In the genomic region with DNA sequence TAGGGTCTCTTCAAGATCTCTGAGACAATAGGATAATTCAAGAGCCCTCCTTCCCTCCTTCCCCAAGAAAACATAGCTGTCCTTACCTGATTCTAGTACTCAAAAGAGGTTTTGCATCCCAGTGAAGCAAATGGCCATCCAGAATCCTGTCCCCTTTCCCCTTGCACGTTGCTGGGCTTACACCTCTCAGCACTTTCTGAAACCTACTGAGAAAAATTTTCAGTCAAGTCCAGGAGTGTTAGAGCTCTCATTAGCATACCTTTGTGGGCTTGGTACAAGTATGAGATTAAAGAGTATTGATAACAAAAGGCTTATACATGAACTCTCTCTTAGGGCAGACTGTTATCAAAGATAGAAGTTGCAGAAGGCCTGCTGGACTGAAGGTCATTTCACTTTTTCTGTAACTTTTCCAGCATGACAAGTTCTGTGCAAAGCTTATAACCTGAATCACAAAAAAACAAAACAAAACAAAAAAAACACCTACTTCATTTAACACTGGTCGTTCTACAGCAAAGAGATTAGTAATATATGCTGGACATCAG, we compare ENCODE assay signal across 2 cellular contexts.
TF ChIP-seq lines count a peak whose summit lies in the region.

A gene (minus strand): TSS at position 208 of the 542 bp plus-strand sequence. CDS start 2,906 bp downstream, outside the sequence.

TF ChIP-seq in GM23338, 12 proteins besides CTCF, POLR2A, EP300 and RAD21:
- TF ChIP-seq NANOG (IDR thresholded peaks at IDR 0.05; ENCODE audit: borderline replicate concordance) (no peak), STAT1 (IDR thresholded peaks at IDR 0.05; ENCODE audit: unreplicated experiment) (no peak), ZNF114 (CRISPR knock-in tag; IDR thresholded peaks at IDR 0.05) (no peak)

TF ChIP-seq in K562, 482 proteins besides CTCF, POLR2A, EP300 and RAD21:
- TF ChIP-seq NCOR1 (IDR thresholded peaks at IDR 0.05): no peak
- no peak for TF ChIP-seq HNRNPUL1 (IDR thresholded peaks at IDR 0.05; ENCODE audit: low read length)
- no peak for TF ChIP-seq CHD4 (IDR thresholded peaks at IDR 0.05; ENCODE audit: insufficient read depth, insufficient replicate concordance, low read depth, low read length, poor library complexity, severe bottlenecking)
- TF ChIP-seq RBFOX2 (IDR thresholded peaks at IDR 0.05; ENCODE audit: low read depth, low read length): no peak
